In genomic region chr9:106120096-106120495, GRCh38 we compare ENCODE assay signal across 39 cellular contexts.
"Had no signal": no experiment of that assay in that cellular context is flagged by ENCODE, and none has a peak within 500 bp of the region (broad histone marks: within the 10 kb centered on the region; RNA-seq: fewer than 3 reads in every experiment).

No MANE protein-coding gene starts in this region.

- H3K27ac ChIP-seq: adrenal gland, ascending aorta, body of pancreas, brain microvascular endothelial cell, breast epithelium, cardiac muscle cell had no signal

- H3K27me3 ChIP-seq: adrenal gland, ascending aorta, body of pancreas, brain microvascular endothelial cell, breast epithelium, cardiac muscle cell had no signal

- ATAC-seq: activated naive CD4-positive, alpha-beta T cell treated with anti-CD3 and anti-CD28 coated beads, Interleukin-2, amount 50 U/mL, for 72 hours; activated naive CD8-positive, alpha-beta T cell treated with anti-CD3 and anti-CD28 coated beads, Interleukin-2, amount 50 U/mL, for 24 hours; activated T-cell treated with anti-CD3 and anti-CD28 coated beads, Interleukin-2, amount 50 U/mL, for 4 hours; activated T-cell treated with anti-CD3 and anti-CD28 coated beads, Interleukin-2, amount 50 U/mL, for 72 hours; activated T-helper 17 cell treated with anti-CD3 and anti-CD28 coated beads, Interleukin-2, amount 50 U/mL, for 72 hours; body of pancreas had no signal

- H3K4me3 Mint-ChIP-seq: activated naive CD4-positive, alpha-beta T cell treated with anti-CD3 and anti-CD28 coated beads for 36 hours; activated naive CD4-positive, alpha-beta T cell treated with anti-CD3 and anti-CD28 coated beads, Interleukin-2, amount 10 ng/mL, durations not matched to agents 7 days and 5 days; activated naive CD4-positive, alpha-beta T cell treated with anti-CD3 and anti-CD28 coated beads, Interleukin-2, amount 50 U/mL, for 24 hours; activated naive CD8-positive, alpha-beta T cell; activated naive CD8-positive, alpha-beta T cell treated with anti-CD3 and anti-CD28 coated beads for 36 hours; activated naive CD8-positive, alpha-beta T cell treated with anti-CD3 and anti-CD28 coated beads, Interleukin-2, amount 10 ng/mL, durations not matched to agents 7 days and 5 days; activated naive CD8-positive, alpha-beta T cell treated with anti-CD3 and anti-CD28 coated beads, Interleukin-2, amount 50 U/mL, for 24 hours; activated T-cell treated with anti-CD3 and anti-CD28 coated beads, Interleukin-2, amount 50 U/mL, for 24 hours; activated T-cell treated with anti-CD3 and anti-CD28 coated beads, Interleukin-2, amount 50 U/mL, for 4 hours; activated T-cell treated with anti-CD3 and anti-CD28 coated beads, Interleukin-2, amount 50 U/mL, for 72 hours; activated T-helper 1 cell treated with anti-CD3 and anti-CD28 coated beads, Interleukin-12 subunit alpha, Interleukin-12 subunit beta, Interleukin-2, Interleukin-4 antibody, amounts not matched to agents 30 ng/mL and 10 ng/mL and 1 ng/mL, durations not matched to agents 14 hours and 24 hours and 36 hours; activated T-helper 17 cell treated with anti-CD3 and anti-CD28 coated beads, Interleukin-2, amount 50 U/mL, for 72 hours; brain; central memory CD8-positive, alpha-beta T cell had no signal

- H3K4me1 ChIP-seq: adrenal gland, ascending aorta, body of pancreas, breast epithelium had no signal

- H3K4me3 ChIP-seq: adrenal gland, ascending aorta, body of pancreas, breast epithelium, cardiac muscle cell had no signal

- H3K27ac Mint-ChIP-seq: activated naive CD4-positive, alpha-beta T cell treated with anti-CD3 and anti-CD28 coated beads for 36 hours; activated naive CD4-positive, alpha-beta T cell treated with anti-CD3 and anti-CD28 coated beads, Interleukin-2, amount 10 ng/mL, durations not matched to agents 7 days and 5 days; activated naive CD4-positive, alpha-beta T cell treated with anti-CD3 and anti-CD28 coated beads, Interleukin-2, amount 50 U/mL, for 24 hours; activated naive CD4-positive, alpha-beta T cell treated with anti-CD3 and anti-CD28 coated beads, Interleukin-2, amount 50 U/mL, for 72 hours; activated naive CD8-positive, alpha-beta T cell; activated naive CD8-positive, alpha-beta T cell treated with anti-CD3 and anti-CD28 coated beads for 36 hours; activated naive CD8-positive, alpha-beta T cell treated with anti-CD3 and anti-CD28 coated beads, Interleukin-2, amount 10 ng/mL, durations not matched to agents 7 days and 5 days; activated naive CD8-positive, alpha-beta T cell treated with anti-CD3 and anti-CD28 coated beads, Interleukin-2, amount 50 U/mL, for 24 hours; activated T-cell treated with anti-CD3 and anti-CD28 coated beads, Interleukin-2, amount 50 U/mL, for 24 hours; activated T-cell treated with anti-CD3 and anti-CD28 coated beads, Interleukin-2, amount 50 U/mL, for 72 hours; activated T-helper 1 cell treated with anti-CD3 and anti-CD28 coated beads, Interleukin-12 subunit alpha, Interleukin-12 subunit beta, Interleukin-2, Interleukin-4 antibody, amounts not matched to agents 30 ng/mL and 10 ng/mL and 1 ng/mL, durations not matched to agents 14 hours and 24 hours and 36 hours; activated T-helper 17 cell treated with anti-CD3 and anti-CD28 coated beads, Interleukin-2, amount 50 U/mL, for 72 hours; activated T-helper 2 cell treated with anti-CD3 and anti-CD28 coated beads, Interferon-gamma antibody, Interleukin-2, Interleukin-4, amounts not matched to agents 10 μg/mL and 5 μg/mL and 100 μg/mL, durations not matched to agents 14 hours and 24 hours and 36 hours; brain had no signal

- H3K27me3 Mint-ChIP-seq: activated naive CD4-positive, alpha-beta T cell treated with anti-CD3 and anti-CD28 coated beads, Interleukin-2, amount 10 ng/mL, durations not matched to agents 7 days and 5 days; activated naive CD4-positive, alpha-beta T cell treated with anti-CD3 and anti-CD28 coated beads, Interleukin-2, amount 50 U/mL, for 24 hours; activated naive CD8-positive, alpha-beta T cell; activated naive CD8-positive, alpha-beta T cell treated with anti-CD3 and anti-CD28 coated beads for 36 hours; activated naive CD8-positive, alpha-beta T cell treated with anti-CD3 and anti-CD28 coated beads, Interleukin-2, amount 50 U/mL, for 24 hours; activated T-cell treated with anti-CD3 and anti-CD28 coated beads, Interleukin-2, amount 50 U/mL, for 24 hours; activated T-helper 17 cell treated with anti-CD3 and anti-CD28 coated beads, Interleukin-2, amount 50 U/mL, for 72 hours; brain; central memory CD8-positive, alpha-beta T cell had no signal

- H3K36me3 ChIP-seq: adrenal gland, ascending aorta, brain microvascular endothelial cell, breast epithelium, cardiac muscle cell had no signal

- H3K9me3 ChIP-seq: adrenal gland, ascending aorta, body of pancreas, breast epithelium had no signal

- H3K4me1 Mint-ChIP-seq: activated naive CD4-positive, alpha-beta T cell treated with anti-CD3 and anti-CD28 coated beads, Interleukin-2, amount 10 ng/mL, durations not matched to agents 7 days and 5 days; activated naive CD4-positive, alpha-beta T cell treated with anti-CD3 and anti-CD28 coated beads, Interleukin-2, amount 50 U/mL, for 24 hours; activated naive CD8-positive, alpha-beta T cell treated with anti-CD3 and anti-CD28 coated beads for 36 hours; activated naive CD8-positive, alpha-beta T cell treated with anti-CD3 and anti-CD28 coated beads, Interleukin-2, amount 10 ng/mL, durations not matched to agents 7 days and 5 days; activated naive CD8-positive, alpha-beta T cell treated with anti-CD3 and anti-CD28 coated beads, Interleukin-2, amount 50 U/mL, for 24 hours; activated T-helper 17 cell treated with anti-CD3 and anti-CD28 coated beads, Interleukin-2, amount 50 U/mL, for 72 hours; brain; central memory CD8-positive, alpha-beta T cell had no signal

- H3K36me3 Mint-ChIP-seq: activated naive CD4-positive, alpha-beta T cell treated with anti-CD3 and anti-CD28 coated beads, Interleukin-2, amount 10 ng/mL, durations not matched to agents 7 days and 5 days; activated naive CD4-positive, alpha-beta T cell treated with anti-CD3 and anti-CD28 coated beads, Interleukin-2, amount 50 U/mL, for 24 hours; activated naive CD4-positive, alpha-beta T cell treated with anti-CD3 and anti-CD28 coated beads, Interleukin-2, amount 50 U/mL, for 72 hours; activated naive CD8-positive, alpha-beta T cell; activated naive CD8-positive, alpha-beta T cell treated with anti-CD3 and anti-CD28 coated beads for 36 hours; activated naive CD8-positive, alpha-beta T cell treated with anti-CD3 and anti-CD28 coated beads, Interleukin-2, amount 10 ng/mL, durations not matched to agents 7 days and 5 days; brain had no signal

- DNase-seq: activated effector memory CD4-positive, alpha-beta T cell treated with anti-CD3 and anti-CD28 coated beads, Interleukin-2, amount 50 U/mL, for 16 hours; activated effector memory CD4-positive, alpha-beta T cell treated with Interleukin-2 at 50 U/mL for 16 hours; activated gamma-delta T cell; activated gamma-delta T cell treated with Interleukin-2 at 50 U/mL for 16 hours; activated naive CD4-positive, alpha-beta T cell; activated naive CD4-positive, alpha-beta T cell treated with anti-CD3 and anti-CD28 coated beads for 36 hours; activated naive CD4-positive, alpha-beta T cell treated with anti-CD3 and anti-CD28 coated beads, Interleukin-2, amount 10 ng/mL, durations not matched to agents 7 days and 5 days; activated naive CD4-positive, alpha-beta T cell treated with anti-CD3 and anti-CD28 coated beads, Interleukin-2, amount 50 U/mL, for 16 hours; activated naive CD4-positive, alpha-beta T cell treated with Interleukin-2 at 50 U/mL for 16 hours; activated naive CD8-positive, alpha-beta T cell treated with anti-CD3 and anti-CD28 coated beads for 36 hours; activated naive CD8-positive, alpha-beta T cell treated with anti-CD3 and anti-CD28 coated beads, Interleukin-2, amount 10 ng/mL, durations not matched to agents 7 days and 5 days; activated naive CD8-positive, alpha-beta T cell treated with anti-CD3 and anti-CD28 coated beads, Interleukin-2, amount 50 U/mL, for 24 hours; activated T-cell treated with anti-CD3 and anti-CD28 coated beads, Interleukin-2, amount 50 U/mL, for 24 hours; activated T-cell treated with anti-CD3 and anti-CD28 coated beads, Interleukin-2, amount 50 U/mL, for 4 hours; activated T-cell treated with anti-CD3 and anti-CD28 coated beads, Interleukin-2, amount 50 U/mL, for 48 hours; activated T-cell treated with anti-CD3 and anti-CD28 coated beads, Interleukin-2, amount 50 U/mL, for 72 hours; adrenal gland; amniotic stem cell; amygdala; anterior cingulate cortex; aorta; body of pancreas; brain microvascular endothelial cell; caudate nucleus; central memory CD4-positive, alpha-beta T cell; cerebellar nuclear complex had no signal

- FAIRE-seq: astrocyte, bronchial epithelial cell had no signal
